In the genomic region with DNA sequence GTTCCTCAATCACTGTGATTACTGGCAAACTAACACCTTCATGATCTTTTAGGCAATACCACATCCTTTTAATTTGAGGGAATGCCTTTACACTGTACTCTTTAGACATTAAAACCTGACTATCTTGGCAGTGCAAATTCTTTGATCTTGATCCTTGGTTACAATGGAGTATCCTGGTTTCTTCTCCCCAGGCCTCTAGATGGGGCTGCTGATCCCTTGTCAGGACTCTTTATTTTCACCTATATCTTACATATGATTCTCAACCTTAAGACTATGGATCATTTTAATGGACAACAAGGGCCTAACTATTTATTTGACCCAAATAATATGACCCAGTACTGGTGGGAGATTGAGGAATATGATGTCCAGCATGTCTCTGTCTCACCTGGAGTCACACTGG, we compare ENCODE assay signal across 12 cellular contexts.
DNase-seq lines count a peak whose midpoint lies in the region; ATAC-seq and TF ChIP-seq lines count a peak whose summit lies in the region.
"Had no signal": no experiment of that assay in that cellular context is flagged by ENCODE, and none has a peak within 500 bp of the region (broad histone marks: within the 10 kb centered on the region; RNA-seq: fewer than 3 reads in every experiment).

No MANE protein-coding gene starts in this region.

- no peaks in the 10 kb centered on the region for H3K27me3 ChIP-seq in OCI-LY3 (ENCODE audit: low read depth, low read length)

- peak; percentile 41 for ATAC-seq in esophagus mucosa
- no peak for ATAC-seq in GM21423 (IDR thresholded peaks at IDR 0.05; ENCODE audit: unreplicated experiment)
- no peak for ATAC-seq in GM18907 (IDR thresholded peaks at IDR 0.05; ENCODE audit: unreplicated experiment)
- ATAC-seq: lower lobe of right lung had no signal

- H3K4me3 ChIP-seq in OCI-LY3 (ENCODE audit: low read length): no peak overlapping the region
- H3K4me3 ChIP-seq: lower lobe of right lung had no signal

- peak; percentile 76 for TF ChIP-seq CTCF in 22Rv1 (IDR thresholded peaks at IDR 0.05)
- peak; percentile 34 for TF ChIP-seq CTCF in GM13977 (IDR thresholded peaks at IDR 0.05; ENCODE audit: extremely low read depth, insufficient read depth, missing control alignments)
- TF ChIP-seq CTCF in OCI-LY3 (IDR thresholded peaks at IDR 0.05; ENCODE audit: low read depth, low read length): peak; percentile 67

- DNase-seq in GM13977 (ENCODE audit: low spot score): no peak
- DNase-seq in stimulated activated CD4-positive, alpha-beta T cell treated with anti-CD3 and anti-CD28 coated beads, Interleukin-4, amount 100 ng/mL, for 24 hours: no peak
- DNase-seq in activated T-cell treated with anti-CD3 and anti-CD28 coated beads, Interleukin-2, amount 50 U/mL, for 48 hours: no peak
- DNase-seq: activated CD4-positive, alpha-beta T cell treated with anti-CD3 and anti-CD28 coated beads for 4 hours; cerebellar nuclear complex; COR-L47; lower lobe of right lung had no signal

- no peaks in the 10 kb centered on the region for H4K20me1 ChIP-seq in OCI-LY3 (ENCODE audit: insufficient read depth, low read length)

- H3K36me3 ChIP-seq in OCI-LY3 (replicated peaks; ENCODE audit: low read depth, low read length): no peaks in the 10 kb centered on the region
- H3K36me3 ChIP-seq: lower lobe of right lung had no signal

- no peak overlapping the region for H3K9ac ChIP-seq in OCI-LY3 (ENCODE audit: low read length)

- no peak overlapping the region for H2AFZ ChIP-seq in OCI-LY3 (ENCODE audit: low read depth, low read length)

- no peaks in the 10 kb centered on the region for H3K9me3 ChIP-seq in OCI-LY3 (ENCODE audit: insufficient read depth, low read length)
- H3K9me3 ChIP-seq: lower lobe of right lung had no signal

- no peaks in the 10 kb centered on the region for H3K79me2 ChIP-seq in OCI-LY3 (ENCODE audit: low read length)

- in situ Hi-C loops in GM13977 (cut with MboI; ENCODE audit: low pct_unique_long_range_greater_than_20kb, low sequenced_read_pairs, unreplicated experiment): no loop called here

- H3K4me2 ChIP-seq in OCI-LY3 (ENCODE audit: low read length): no peak overlapping the region

- H3K27ac ChIP-seq in 22Rv1 (no peak overlapping the region), OCI-LY3 (ENCODE audit: low read length) (no peak overlapping the region)
- H3K27ac ChIP-seq: lower lobe of right lung had no signal

- H3K4me1 ChIP-seq in OCI-LY3 (ENCODE audit: low read length): no peaks in the 10 kb centered on the region
- H3K4me1 ChIP-seq: lower lobe of right lung had no signal
